8 cellular contexts compared by ENCODE assay signal in genomic region chr12:66861157-66861750, GRCh38.
DNase-seq lines count a peak whose midpoint lies in the region; ATAC-seq and TF ChIP-seq lines count a peak whose summit lies in the region.

No MANE protein-coding gene starts in this region.

- no peak overlapping the region for H2AFZ ChIP-seq in Loucy (ENCODE audit: low read length)
- no peak overlapping the region for H2AFZ ChIP-seq in hepatocyte

- 14% methylated on average over 3 of the region's 3 CpGs for WGBS in hepatocyte (ENCODE audit: low lambda C conversion rate, missing lambda C conversion rate)

- no peak overlapping the region for H3K27ac ChIP-seq in CD8-positive, alpha-beta memory T cell (ENCODE audit: low read depth, low read length)
- no peak overlapping the region for H3K27ac ChIP-seq in hepatocyte

- H3K9me3 Mint-ChIP-seq in CD8-positive, alpha-beta memory T cell: no peaks in the 10 kb centered on the region

- H4K20me1 ChIP-seq in Loucy (ENCODE audit: insufficient read depth, low read length, poor library complexity, severe bottlenecking) (no peaks in the 10 kb centered on the region), hepatocyte (ENCODE audit: insufficient read depth, poor library complexity, severe bottlenecking) (no peaks in the 10 kb centered on the region)

- H3K4me3 Mint-ChIP-seq in CD8-positive, alpha-beta memory T cell: no peak overlapping the region

- peak; percentile 40 to 64 (median 43) for DNase-seq in CD8-positive, alpha-beta memory T cell
- DNase-seq in SW480 (ENCODE audit: low spot score) (peak; percentile 25), amygdala (lab: John Stamatoyannopoulos, UW) (peak in 44 of 56 donors; percentile 0 to 82 (median 16)), hepatocyte (ENCODE audit: low spot score) (peak; percentile 78), skeletal muscle cell (ENCODE audit: low read depth) (peak; percentile 4)

- POLR2A ChIA-PET in CD8-positive, alpha-beta memory T cell (lab: Charles Lee): no interaction called here

- H3K36me3 ChIP-seq in CD8-positive, alpha-beta memory T cell (ENCODE audit: insufficient read depth, low read length): no peaks in the 10 kb centered on the region
- H3K36me3 ChIP-seq in Loucy (ENCODE audit: insufficient read depth, low read length) (no peaks in the 10 kb centered on the region), hepatocyte (replicated peaks; ENCODE audit: insufficient read depth, low read depth) (no peaks in the 10 kb centered on the region)

- no peaks in the 10 kb centered on the region for H3K9me3 ChIP-seq in CD8-positive, alpha-beta memory T cell (ENCODE audit: low read length)
- H3K9me3 ChIP-seq in Loucy (ENCODE audit: insufficient read depth, low read depth, low read length) (no peaks in the 10 kb centered on the region), hepatocyte (ENCODE audit: low read depth) (no peaks in the 10 kb centered on the region)

- peaks cover 2 to 13% of the 10 kb centered on the region in 2 donors for H3K27me3 Mint-ChIP-seq in CD8-positive, alpha-beta memory T cell

- H3K9me2 ChIP-seq in Loucy (replicated peaks; ENCODE audit: low read depth, low read length) (no peaks in the 10 kb centered on the region), hepatocyte (replicated peaks; ENCODE audit: insufficient read depth) (no peaks in the 10 kb centered on the region)

- CTCF ChIA-PET in CD8-positive, alpha-beta memory T cell (lab: Charles Lee): interaction anchor here (0.6 to 2.0 kb wide), 8 partner anchors 9 to 178 kb away, joined by 3 to 7 read pairs (median 4); no protein-coding TSS in a partner anchor

- no peak overlapping the region for H3K9ac ChIP-seq in Loucy (ENCODE audit: low read depth, low read length, poor library complexity, severe bottlenecking)

- no peak overlapping the region for H3K4me3 ChIP-seq in CD8-positive, alpha-beta memory T cell (ENCODE audit: low read length)
- no peak overlapping the region for H3K4me3 ChIP-seq in Loucy (ENCODE audit: low read length, poor library complexity, severe bottlenecking)
- H3K4me3 ChIP-seq in hepatocyte: no peak overlapping the region
- H3K4me3 ChIP-seq in skeletal muscle cell (ENCODE audit: low read depth, low read length): no peak overlapping the region

- no peaks in the 10 kb centered on the region for H3K4me1 ChIP-seq in CD8-positive, alpha-beta memory T cell (ENCODE audit: insufficient read depth, low read length)
- H3K4me1 ChIP-seq in Loucy (ENCODE audit: insufficient read depth, low read length, poor library complexity, severe bottlenecking): no peaks in the 10 kb centered on the region
- peaks cover 3% of the 10 kb centered on the region for H3K4me1 ChIP-seq in hepatocyte (ENCODE audit: insufficient read depth)

- H3K79me2 ChIP-seq in Loucy (ENCODE audit: insufficient read depth, low read length) (no peaks in the 10 kb centered on the region), hepatocyte (no peaks in the 10 kb centered on the region)

- H3K27ac Mint-ChIP-seq in CD8-positive, alpha-beta memory T cell: no peak overlapping the region

- ATAC-seq in GM19463 (IDR thresholded peaks at IDR 0.05; ENCODE audit: unreplicated experiment) (peak; percentile 74), GM18520 (IDR thresholded peaks at IDR 0.05; ENCODE audit: unreplicated experiment) (no peak)

- no peaks in the 10 kb centered on the region for H3K36me3 Mint-ChIP-seq in CD8-positive, alpha-beta memory T cell

- no peaks in the 10 kb centered on the region for H3K27me3 ChIP-seq in CD8-positive, alpha-beta memory T cell (ENCODE audit: insufficient read depth, low read length, poor library complexity, severe bottlenecking)
- no peaks in the 10 kb centered on the region for H3K27me3 ChIP-seq in Loucy (ENCODE audit: insufficient read depth, low read length, poor library complexity, severe bottlenecking)
- H3K27me3 ChIP-seq in hepatocyte: no peaks in the 10 kb centered on the region

- H3K4me2 ChIP-seq in Loucy (ENCODE audit: low read depth, low read length, poor library complexity, severe bottlenecking) (no peak overlapping the region), hepatocyte (no peak overlapping the region)

- no peaks in the 10 kb centered on the region for H3F3A ChIP-seq in Loucy (ENCODE audit: low read depth)

- H3K4me1 Mint-ChIP-seq in CD8-positive, alpha-beta memory T cell: peaks cover 7 to 14% (median 13%) of the 10 kb centered on the region in 3 donors

- peak; percentile 98 for TF ChIP-seq CTCF in Loucy (conservative IDR thresholded peaks at IDR 0.05; ENCODE audit: low read length)
- TF ChIP-seq CTCF in hepatocyte (IDR thresholded peaks at IDR 0.05; ENCODE audit: poor library complexity): peak; percentile 98

Comparison
In these comparisons a context has a peak if more than half of its experiments do, and no peak if none do; other contexts are left out.
1. DNase-seq: peak in every context shown above with its lines; median percentile 78 in hepatocyte; 43 in CD8-positive, alpha-beta memory T cell; 25 in SW480; 16 in amygdala; 4 in skeletal muscle cell.